Comparison of ENCODE assay signal across 8 cellular contexts in genomic region chr3:126357299-126358037, GRCh38. TPM values are rescaled to one million over a fixed set of nuclear protein-coding genes. Genes with fewer than 3 reads are reported as not detected.
DNase-seq lines count a peak whose midpoint lies in the region; ATAC-seq, FAIRE-seq and TF ChIP-seq lines count a peak whose summit lies in the region.

KLF15 (minus strand) TSS chr3:126357408; CDS start chr3:126352922, 4,486 bp downstream.

- peak within 1 kb of the TSS; percentile 34 for H3K9ac ChIP-seq in endothelial cell of umbilical vein (replicated peaks; ENCODE audit: extremely low read depth, insufficient read depth, low read length)

- ATAC-seq in GM19328 (IDR thresholded peaks at IDR 0.05; ENCODE audit: unreplicated experiment), result peak; percentile 86
- ATAC-seq in HG03460 (IDR thresholded peaks at IDR 0.05; ENCODE audit: unreplicated experiment), result peak; percentile 78

- H3K4me3 ChIP-seq in endothelial cell of umbilical vein (replicated peaks in 1 of 3; ENCODE audit: insufficient read depth in 1 of 3, low read depth in 1 of 3, low read length in 3 of 3), result peak within 1 kb of the TSS; percentile 21 to 55 (median 42)

- H3K27me3 ChIP-seq in endothelial cell of umbilical vein (ENCODE audit: control insufficient read depth in 2 of 2, insufficient read depth in 2 of 2, low read length in 2 of 2), result peaks cover 14 to 29% of the 10 kb centered on the region in 2 experiments

- TF ChIP-seq POLR2A in endothelial cell of umbilical vein (IDR thresholded peaks at IDR 0.05; ENCODE audit: low read depth, low read length), result no peak

- no peak within 1 kb of the TSS for H3K27ac ChIP-seq in endothelial cell of umbilical vein (ENCODE audit: insufficient read depth, low read depth, low read length)

- no TSS peak for BruUV-seq in endothelial cell of umbilical vein (replicated peaks; lab: Mats Ljungman, UMichigan)

- peak; percentile 47 for FAIRE-seq in endothelial cell of umbilical vein (lab: Jason Lieb, UNC)

- POLR2A ChIA-PET in endothelial cell of umbilical vein (lab: Charles Lee), result no interaction called here

- CTCF ChIA-PET in endothelial cell of umbilical vein (lab: Charles Lee), result interaction anchor here (0.7 to 1.6 kb wide), 7 partner anchors 31 to 1339 kb away, joined by 3 to 4 read pairs (median 4); no protein-coding TSS in a partner anchor

- H2AFZ ChIP-seq in endothelial cell of umbilical vein (ENCODE audit: low read depth, low read length), result peak within 1 kb of the TSS; percentile 92

- no peak for TF ChIP-seq CTCF in endothelial cell of umbilical vein (IDR thresholded peaks at IDR 0.05; ENCODE audit: extremely low read depth in 1 of 2, insufficient read depth in 1 of 2, low read depth in 1 of 2, low read length in 2 of 2)

- H3K4me1 ChIP-seq in endothelial cell of umbilical vein (ENCODE audit: control insufficient read depth, extremely low read depth, insufficient read depth, low read length), result peaks cover 12% of the 10 kb centered on the region

- H3K79me2 ChIP-seq in endothelial cell of umbilical vein (ENCODE audit: control insufficient read depth, insufficient read depth, low read length), result no peaks in the 10 kb centered on the region

- dilution Hi-C loops in endothelial cell of umbilical vein (cut with MboI; ENCODE audit: extremely low pct_ligation_motif_present, low sequenced_read_pairs), result no loop called here

- intact Hi-C loops in endothelial cell of umbilical vein (cut with micrococcal nuclease), result loop anchor here (1.0 to 5.0 kb wide), 3 partner anchors 70 to 275 kb away; partner anchors contain the start of gene SLC41A3

- DNase-seq in Ammon's horn (ENCODE audit: low spot score), result peak; percentile 94
- peak; percentile 68 to 79 for DNase-seq in NOMO-1 (lab: John Stamatoyannopoulos, UW; ENCODE audit: unreplicated experiment in 2 of 2)
- DNase-seq in activated T-cell treated with anti-CD3 and anti-CD28 coated beads for 1 hour (ENCODE audit: low read depth), result peak; percentile 59
- DNase-seq in endothelial cell of umbilical vein (ENCODE audit: low read depth, low spot score), result peak; percentile 82
- peak; percentile 91 for DNase-seq in midbrain (lab: John Stamatoyannopoulos, UW)
- peak; percentile 32 to 60 for DNase-seq in stimulated activated CD8-positive, alpha-beta memory T cell treated with anti-CD3 and anti-CD28 coated beads, Interleukin-15, amount 100 ng/mL, for 4 hours (ENCODE audit: low read depth in 2 of 2)

- H3K9me3 ChIP-seq in endothelial cell of umbilical vein (replicated peaks; ENCODE audit: control insufficient read depth, insufficient read depth, low read length), result no peaks in the 10 kb centered on the region

- peak within 1 kb of the TSS; percentile 67 for H3K4me2 ChIP-seq in endothelial cell of umbilical vein (ENCODE audit: insufficient read depth, low read length)

- H3K36me3 ChIP-seq in endothelial cell of umbilical vein (ENCODE audit: control insufficient read depth in 2 of 2, extremely low read depth in 1 of 2, insufficient read depth in 2 of 2, low read length in 2 of 2), result no peaks in the 10 kb centered on the region

- H4K20me1 ChIP-seq in endothelial cell of umbilical vein (replicated peaks; ENCODE audit: control insufficient read depth, extremely low read depth, insufficient read depth, low read length), result no peaks in the 10 kb centered on the region

- no peaks in the 10 kb centered on the region for H3K9me1 ChIP-seq in endothelial cell of umbilical vein (replicated peaks; ENCODE audit: control insufficient read depth, extremely low read depth, insufficient read depth, low read length)

TF ChIP-seq in endothelial cell of umbilical vein, 7 proteins besides CTCF, POLR2A, EP300 and RAD21:
- TF ChIP-seq EZH2 (IDR thresholded peaks at IDR 0.05; ENCODE audit: borderline replicate concordance, low read depth, low read length, severe bottlenecking) (peak; percentile 43), FOS (IDR thresholded peaks at IDR 0.05; ENCODE audit: borderline replicate concordance, insufficient read depth, low read length) (no peak), JUN (IDR thresholded peaks at IDR 0.05; ENCODE audit: borderline replicate concordance, insufficient read depth, insufficient read length, low read depth) (no peak), MAX (IDR thresholded peaks at IDR 0.05; ENCODE audit: insufficient read depth, insufficient read length) (peak; percentile 56), GATA2 (IDR thresholded peaks at IDR 0.05; ENCODE audit: insufficient read depth, insufficient read length, low read depth, low read length) (no peak), POLR2AphosphoS5 (IDR thresholded peaks at IDR 0.05; ENCODE audit: insufficient read depth, low read depth, low read length) (no peak)
TF ChIP-seq in endothelial cell of umbilical vein: peak in this region for 2.

RNA-seq across cellular contexts. Expression of gene KLF15, which starts in this region (rescaled TPM):
- 1.4 and 3.0 TPM in 2 replicates for total RNA-seq in endothelial cell of umbilical vein
- 2.2 and 2.8 TPM in 2 replicates for polyA plus RNA-seq in endothelial cell of umbilical vein
- 1.5 and 2.1 TPM in 2 replicates for polyA plus RNA-seq in endothelial cell of umbilical vein (2011; cell fraction: cytosol; rRNA removed)
- 2.1 and 3.0 TPM in 2 replicates for polyA plus RNA-seq in endothelial cell of umbilical vein (2011; cell fraction: nucleus; rRNA removed)
- polyA plus RNA-seq in endothelial cell of umbilical vein (2012), result 0.39 and 1.2 TPM in 2 replicates
- polyA minus RNA-seq in endothelial cell of umbilical vein, result 1.5 and 4.7 TPM in 2 replicates
- not detected for polyA minus RNA-seq in endothelial cell of umbilical vein (2011; cell fraction: cytosol; rRNA and poly(A)+ RNA removed)
- polyA minus RNA-seq in endothelial cell of umbilical vein (2011; cell fraction: nucleus; rRNA and poly(A)+ RNA removed), result 2.7 and 4.0 TPM in 2 replicates
